In genomic region chr18:21109936-21110666, GRCh38 we compare ENCODE assay signal across 8 cellular contexts. TPM values are rescaled to one million over a fixed set of nuclear protein-coding genes. Genes with fewer than 3 reads are reported as not detected.
DNase-seq lines count a peak whose midpoint lies in the region; FAIRE-seq and TF ChIP-seq lines count a peak whose summit lies in the region.

No MANE protein-coding gene starts in this region.

- TF ChIP-seq POLR2A in GM12891 (IDR thresholded peaks at IDR 0.05; ENCODE audit: low read depth, low read length) = no peak

- no peak for DNase-seq in GM12891 (ENCODE audit: insufficient read length, low spot score)
- no peak for DNase-seq in NT2/D1 (ENCODE audit: low read depth, low spot score)
- no peak for DNase-seq in epithelial cell of proximal tubule (ENCODE audit: low read depth)
- DNase-seq in retinal pigment epithelial cell (ENCODE audit: low read depth) = no peak
- DNase-seq in cortex of kidney (lab: John Stamatoyannopoulos, UW) = no peak
- DNase-seq in NCI-H1436 treated with DMSO at 0.1 percent for 48 hours (lab: John Stamatoyannopoulos, UW) = no peak
- no peak for DNase-seq in HUDEP-2 (lab: John Stamatoyannopoulos, UW; ENCODE audit: unreplicated experiment in 76 of 76)
- DNase-seq in COLO668 (lab: John Stamatoyannopoulos, UW; ENCODE audit: unreplicated experiment) = no peak

- peak overlapping the region; percentile 92 for H3K9ac ChIP-seq in NT2/D1 (ENCODE audit: insufficient read length, low read depth)

- TF ChIP-seq CTCF in epithelial cell of proximal tubule (conservative IDR thresholded peaks at IDR 0.05; ENCODE audit: low read depth, low read length) (no peak), retinal pigment epithelial cell (conservative IDR thresholded peaks at IDR 0.05; ENCODE audit: low read depth, low read length) (no peak)

- peaks cover 12% of the 10 kb centered on the region for H3K27me3 ChIP-seq in NT2/D1 (ENCODE audit: insufficient read depth, insufficient read length)

- H3K4me3 ChIP-seq in NT2/D1 (ENCODE audit: insufficient read length, low read depth) (peak overlapping the region; percentile 89), epithelial cell of proximal tubule (ENCODE audit: low read depth, low read length) (peak overlapping the region; percentile 85), retinal pigment epithelial cell (ENCODE audit: low read length) (peak overlapping the region; percentile 77)

- FAIRE-seq in GM12891 (lab: Jason Lieb, UNC) = no peak

- H3K36me3 ChIP-seq in NT2/D1 (ENCODE audit: insufficient read depth, insufficient read length, low read length) = no peaks in the 10 kb centered on the region

- H3K9me3 ChIP-seq in NT2/D1 (ENCODE audit: insufficient read depth, low read length) = no peaks in the 10 kb centered on the region

- H3K4me1 ChIP-seq in NT2/D1 (ENCODE audit: insufficient read depth, insufficient read length) = no peaks in the 10 kb centered on the region

TF ChIP-seq in GM12891, 5 proteins besides CTCF, POLR2A, EP300 and RAD21:
- TF ChIP-seq SPI1 (IDR thresholded peaks at IDR 0.05; ENCODE audit: low read depth, low read length) (peak; percentile 45; the same call in 1 of the 2 replicates), POU2F2 (IDR thresholded peaks at IDR 0.05; ENCODE audit: low read depth, low read length) (no peak)

RNA-seq across cellular contexts. Expression of gene ROCK1, which starts 1.5 kb away (rescaled TPM):
- 21.2 TPM for polyA plus RNA-seq in GM12891 (2012; ENCODE audit: low read depth, missing spikeins)
- 18.6 and 19.0 TPM in 2 replicates for total RNA-seq in epithelial cell of proximal tubule
